In genomic region chr5:180830253-180831138, GRCh38 we compare ENCODE assay signal across 9 cellular contexts. TPM values are rescaled to one million over a fixed set of nuclear protein-coding genes. Genes with fewer than 3 reads are reported as not detected.
DNase-seq lines count a peak whose midpoint lies in the region; ATAC-seq, FAIRE-seq and TF ChIP-seq lines count a peak whose summit lies in the region.
"Had no signal": no experiment of that assay in that cellular context is flagged by ENCODE, and none has a peak within 500 bp of the region (broad histone marks: within the 10 kb centered on the region; RNA-seq: fewer than 3 reads in every experiment).

No MANE protein-coding gene starts in this region.

- H3K27me3 Mint-ChIP-seq in Calu3 (ENCODE audit: unreplicated experiment), result no peaks in the 10 kb centered on the region

- TF ChIP-seq EP300 in K562 (IDR thresholded peaks at IDR 0.05; ENCODE audit: low read length), result no peak

- H3K4me3 Mint-ChIP-seq in Calu3 (ENCODE audit: low read depth, unreplicated experiment), result peak overlapping the region; percentile 88

- H3K79me2 ChIP-seq in K562 (ENCODE audit: control insufficient read depth, insufficient read depth, low read length), result peaks cover 32% of the 10 kb centered on the region

- peak overlapping the region; percentile 96 for H3K4me2 ChIP-seq in K562 (ENCODE audit: insufficient read depth, low read length)

- H3K27ac ChIP-seq in HUES48 (ENCODE audit: low read depth, low read length) (peak overlapping the region; percentile 78), K562 (ENCODE audit: extremely low read depth, low read depth, low read length) (peak overlapping the region; percentile 94), iPS-20b (ENCODE audit: low read length) (no peak overlapping the region)

- H3K9me1 ChIP-seq in K562 (ENCODE audit: control insufficient read depth, insufficient read depth, low read length), result no peaks in the 10 kb centered on the region

- peaks cover 9% of the 10 kb centered on the region for H3K9me3 ChIP-seq in HUES48 (ENCODE audit: control insufficient read depth, insufficient read depth, low read length)
- H3K9me3 ChIP-seq in K562 (replicated peaks; ENCODE audit: control insufficient read depth, insufficient read depth, low read depth, low read length), result peaks cover 7% of the 10 kb centered on the region
- H3K9me3 ChIP-seq in iPS-20b (ENCODE audit: insufficient read depth, low read depth, low read length), result peaks cover 18% of the 10 kb centered on the region

- TF ChIP-seq RAD21 in K562 (CRISPR knock-in tag; conservative IDR thresholded peaks at IDR 0.05 in 1 of 2, IDR thresholded peaks at IDR 0.05 in 1 of 2), result no peak

- H3K9ac ChIP-seq in HUES48 (ENCODE audit: low read depth, low read length), result peak overlapping the region; percentile 86; the same call in 1 of the 2 replicates
- peak overlapping the region; percentile 87 to 93 for H3K9ac ChIP-seq in K562 (ENCODE audit: insufficient read depth in 1 of 2, low read depth in 2 of 2, low read length in 2 of 2)
- peak overlapping the region; percentile 87; the same call in 1 of the 2 replicates for H3K9ac ChIP-seq in iPS-20b (ENCODE audit: low read depth, low read length)

- in situ Hi-C loops in K562 (cut with MboI), result no loop called here

- no peak for DNase-seq in Calu3
- DNase-seq in T-helper 9 cell, result peak; percentile 60
- DNase-seq in K562 (ENCODE audit: extremely low read depth in 1 of 4, low spot score in 3 of 4), result peak in 3 of 4 experiments; percentile 77 to 83 (median 79)
- DNase-seq in stimulated activated CD4-positive, alpha-beta T cell treated with anti-CD3 and anti-CD28 coated beads, Interleukin-12 subunit alpha, Interleukin-12 subunit beta, amount 100 ng/mL, for 48 hours (ENCODE audit: low read depth in 2 of 3, low spot score in 1 of 3), result peak in 2 of 3 donors; percentile 42 to 57
- no peak for DNase-seq in SHP77 treated with DMSO at 0.1 percent for 48 hours (lab: John Stamatoyannopoulos, UW)

- H4K20me1 ChIP-seq in K562 (replicated peaks; ENCODE audit: control insufficient read depth, insufficient read depth, low read length), result no peaks in the 10 kb centered on the region

- H3K4me1 Mint-ChIP-seq in Calu3 (ENCODE audit: low read depth, unreplicated experiment), result peaks cover 46% of the 10 kb centered on the region

- ATAC-seq in GM21360 (IDR thresholded peaks at IDR 0.05; ENCODE audit: unreplicated experiment) (peak; percentile 46), K562 (peak; percentile 83)

- peaks cover 3% of the 10 kb centered on the region for H3K9me3 Mint-ChIP-seq in Calu3 (ENCODE audit: low read depth, unreplicated experiment)

- peaks cover 39% of the 10 kb centered on the region for H3K27me3 ChIP-seq in HUES48 (ENCODE audit: control insufficient read depth, insufficient read depth, low read length)
- H3K27me3 ChIP-seq in K562 (ENCODE audit: control insufficient read depth in 2 of 2, insufficient read depth in 2 of 2, low read length in 2 of 2), result no peaks in the 10 kb centered on the region
- peaks cover 41% of the 10 kb centered on the region for H3K27me3 ChIP-seq in iPS-20b (ENCODE audit: insufficient read depth, low read length)

- CTCF ChIA-PET in Calu3 (lab: Charles Lee) (interaction anchor here (0.7 to 2.3 kb wide), 6 partner anchors 17 to 39 kb away, joined by 3 to 7 read pairs (median 4); no protein-coding TSS in a partner anchor), K562 (lab: Yijun Ruan, JAX; ENCODE audit: low intra/inter-chr PET ratio) (interaction anchor here (0.6 kb wide), 1 partner anchor 27 kb away, joined by 4 read pairs; no protein-coding TSS in a partner anchor)

- H3K36me3 ChIP-seq in HUES48 (ENCODE audit: control insufficient read depth, insufficient read depth, low read length) (no peaks in the 10 kb centered on the region), K562 (ENCODE audit: control insufficient read depth, insufficient read depth, low read length) (peaks cover 20% of the 10 kb centered on the region; the same call in 2 of the 3 replicates), iPS-20b (ENCODE audit: insufficient read depth, low read depth, low read length) (peaks cover 4% of the 10 kb centered on the region; the same call in 1 of the 2 replicates)

- H3K4me3 ChIP-seq in HUES48 (ENCODE audit: low read depth, low read length), result peak overlapping the region; percentile 70
- peak overlapping the region; percentile 70 for H3K4me3 ChIP-seq in K562
- H3K4me3 ChIP-seq in iPS-20b (ENCODE audit: low read length), result peak overlapping the region; percentile 78

- TF ChIP-seq CTCF in Calu3 (IDR thresholded peaks at IDR 0.05; ENCODE audit: unreplicated experiment) (no peak), K562 (IDR thresholded peaks at IDR 0.05 in 2 of 3, conservative IDR thresholded peaks at IDR 0.05 in 1 of 3; ENCODE audit: insufficient read depth in 2 of 3, low read depth in 1 of 3, low read length in 3 of 3) (no peak)

- POLR2A ChIA-PET in K562 (lab: Yijun Ruan, JAX), result interaction anchor here (0.6 to 3.3 kb wide), 11 partner anchors 9 to 377 kb away, joined by 3 to 14 read pairs (median 4); partner anchors contain the start of gene MGAT1

- peak overlapping the region; percentile 98 for H2AFZ ChIP-seq in K562 (ENCODE audit: low read depth, low read length)

- H3K4me1 ChIP-seq in HUES48 (ENCODE audit: control insufficient read depth, insufficient read depth, low read length) (peaks cover 5% of the 10 kb centered on the region; the same call in 1 of the 2 replicates), K562 (replicated peaks in 1 of 2; ENCODE audit: control insufficient read depth in 2 of 2, insufficient read depth in 2 of 2, low read length in 2 of 2) (peaks cover 13 to 28% of the 10 kb centered on the region in 2 experiments; a peak in 4 of 5 replicates), iPS-20b (ENCODE audit: insufficient read depth, low read length) (no peaks in the 10 kb centered on the region)

- WGBS in K562 (ENCODE audit: insufficient coverage, low coverage, missing lambda C conversion rate), result 21% methylated on average over 20 of the region's 35 CpGs

- peaks cover 42% of the 10 kb centered on the region for H3K36me3 Mint-ChIP-seq in Calu3 (ENCODE audit: insufficient read depth, unreplicated experiment)

- intact Hi-C loops in Calu3 (cut with micrococcal nuclease; ENCODE audit: unreplicated experiment) (no loop called here), K562 (cut with micrococcal nuclease) (loop anchor here (2.0 kb wide), 1 partner anchor 28 kb away; the partner anchor contains the start of gene MGAT1)

- FAIRE-seq in K562 (lab: Jason Lieb, UNC), result peak; percentile 51
- FAIRE-seq: colon had no signal

- TF ChIP-seq POLR2A in K562 (conservative IDR thresholded peaks at IDR 0.05), result no peak

- H3K27ac Mint-ChIP-seq in Calu3 (ENCODE audit: unreplicated experiment), result peak overlapping the region; percentile 93

- BruUV-seq in Calu3 (replicated peaks; lab: Mats Ljungman, UMichigan) (TSS peak; percentile 75), K562 (replicated peaks; lab: Mats Ljungman, UMichigan) (no TSS peak)

TF ChIP-seq in K562, 482 proteins besides CTCF, POLR2A, EP300 and RAD21 (continues in another document):
- TF ChIP-seq SIN3A (IDR thresholded peaks at IDR 0.05; ENCODE audit: borderline replicate concordance in 2 of 2, control insufficient read depth in 1 of 2, low read depth in 2 of 2, low read length in 2 of 2) (no peak), TOE1 (IDR thresholded peaks at IDR 0.05; ENCODE audit: borderline replicate concordance) (peak; percentile 52; the same call in 1 of the 2 replicates), TOE1 (CRISPR knock-in tag; IDR thresholded peaks at IDR 0.05; ENCODE audit: borderline replicate concordance, low read depth) (no peak), DPF2 (IDR thresholded peaks at IDR 0.05) (0 out of 2 replicates have a peak, but pooled peaks have one; percentile 18), CREB1 (IDR thresholded peaks at IDR 0.05) (no peak), CREB1 (CRISPR knock-in tag; IDR thresholded peaks at IDR 0.05) (no peak)

RNA-seq across cellular contexts. Expression of gene MGAT1, which starts 27.9 kb away (rescaled TPM):
- total RNA-seq in Calu3 (2022), result 77.5 and 86.4 TPM in 2 replicates
- 73.7 and 86.6 TPM in 2 replicates for total RNA-seq in K562 (2011; cell fraction: chromatin; rRNA removed; ENCODE audit: low replicate concordance)
- 95.9 and 106 TPM in 2 replicates for total RNA-seq in K562 (2011; cell fraction: nucleolus; rRNA removed)
- total RNA-seq in K562 (2011; cell fraction: nucleoplasm; rRNA removed), result 91.3 and 109 TPM in 2 replicates
- total RNA-seq in K562 (2014; rRNA removed), result 56.1 and 59.2 TPM in 2 replicates
- 34.4 and 37.9 TPM in 2 replicates for total RNA-seq in K562 (2014; rRNA removed; fragmentation: Illumina TruSeq; extraction: Trizol)
- total RNA-seq in K562 (2015; rRNA removed; fragmentation: Illumina TruSeq; extraction: Trizol), result 49.0 and 50.9 TPM in 2 replicates
- 71.7 and 82.7 TPM in 2 replicates for total RNA-seq in K562 (2021)
- polyA plus RNA-seq in K562 (2011; rRNA removed), result 42.9 and 52.4 TPM in 2 replicates
- polyA plus RNA-seq in K562 (2011; cell fraction: cytosol; rRNA removed), result 63.9 and 119 TPM in 2 replicates
- 59.1 and 67.4 TPM in 2 replicates for polyA plus RNA-seq in K562 (2011; cell fraction: nucleus; rRNA removed)
- 75.0 and 92.9 TPM in 2 replicates for polyA plus RNA-seq in K562 (2012)
- 44.5 and 50.6 TPM in 2 replicates for polyA plus RNA-seq in K562 (2014; fragmentation: Illumina TruSeq; extraction: Trizol)
- polyA plus RNA-seq in K562 (2014; fragmentation: Nextera tagmentation; extraction: Ambion mirVana), result 1 to 10 TPM; 3.9 to 5.1 TPM
- 64.2 and 72.6 TPM in 2 replicates for polyA plus RNA-seq in K562 (2014; rRNA removed)
- 36.0 and 42.1 TPM in 2 replicates for polyA minus RNA-seq in K562 (2011; rRNA and poly(A)+ RNA removed)
- polyA minus RNA-seq in K562 (2011; cell fraction: cytosol; rRNA and poly(A)+ RNA removed), result 40.6 and 47.7 TPM in 2 replicates
- 18.3 and 30.5 TPM in 2 replicates for polyA minus RNA-seq in K562 (2011; cell fraction: nucleus; rRNA and poly(A)+ RNA removed)

RNA-seq across cellular contexts. Expression of gene ZFP62, which starts 30.6 kb away (rescaled TPM):
- total RNA-seq in Calu3 (2022), result 43.5 and 46.4 TPM in 2 replicates
- 20.6 and 74.4 TPM in 2 replicates for total RNA-seq in K562 (2011; cell fraction: chromatin; rRNA removed; ENCODE audit: low replicate concordance)
- total RNA-seq in K562 (2011; cell fraction: nucleolus; rRNA removed), result 10.7 and 15.1 TPM in 2 replicates
- total RNA-seq in K562 (2011; cell fraction: nucleoplasm; rRNA removed), result 20.2 and 22.8 TPM in 2 replicates
- total RNA-seq in K562 (2014; rRNA removed), result 18.9 and 22.2 TPM in 2 replicates
- total RNA-seq in K562 (2014; rRNA removed; fragmentation: Illumina TruSeq; extraction: Trizol), result 32.8 and 33.9 TPM in 2 replicates
- 25.8 and 28.8 TPM in 2 replicates for total RNA-seq in K562 (2015; rRNA removed; fragmentation: Illumina TruSeq; extraction: Trizol)
- 22.9 and 24.0 TPM in 2 replicates for total RNA-seq in K562 (2021)
- 37.5 and 38.6 TPM in 2 replicates for polyA plus RNA-seq in K562 (2011; rRNA removed)
- polyA plus RNA-seq in K562 (2011; cell fraction: cytosol; rRNA removed), result 4.0 and 9.8 TPM in 2 replicates
- polyA plus RNA-seq in K562 (2011; cell fraction: nucleus; rRNA removed), result 41.6 and 58.9 TPM in 2 replicates
- polyA plus RNA-seq in K562 (2012), result 22.2 and 23.9 TPM in 2 replicates
- 21.6 and 25.0 TPM in 2 replicates for polyA plus RNA-seq in K562 (2014; fragmentation: Illumina TruSeq; extraction: Trizol)
- polyA plus RNA-seq in K562 (2014; fragmentation: Nextera tagmentation; extraction: Ambion mirVana), result 10 to 100 TPM; 12.2 to 18.1 TPM
- polyA plus RNA-seq in K562 (2014; rRNA removed), result 19.2 and 32.9 TPM in 2 replicates
- polyA minus RNA-seq in K562 (2011; rRNA and poly(A)+ RNA removed), result 45.8 and 63.5 TPM in 2 replicates
- 13.9 and 14.1 TPM in 2 replicates for polyA minus RNA-seq in K562 (2011; cell fraction: cytosol; rRNA and poly(A)+ RNA removed)
- polyA minus RNA-seq in K562 (2011; cell fraction: nucleus; rRNA and poly(A)+ RNA removed), result 17.5 and 36.4 TPM in 2 replicates

Comparison
In these comparisons a context has a peak if more than half of its experiments do, and no peak if none do; other contexts are left out.
1. DNase-seq: peak in T-helper 9 cell (single experiment), K562 (3 of 4) and stimulated activated CD4-positive, alpha-beta T cell treated with anti-CD3 and anti-CD28 coated beads, Interleukin-12 subunit alpha, Interleukin-12 subunit beta, amount 100 ng/mL, for 48 hours (2 of 3); none in Calu3 (single experiment) and SHP77 treated with DMSO at 0.1 percent for 48 hours (single experiment).
2. Peak in every context shown above with its lines, with median percentiles within 50 percentile points of each other: H3K4me3 ChIP-seq and H3K9ac ChIP-seq.